In the genomic region with DNA sequence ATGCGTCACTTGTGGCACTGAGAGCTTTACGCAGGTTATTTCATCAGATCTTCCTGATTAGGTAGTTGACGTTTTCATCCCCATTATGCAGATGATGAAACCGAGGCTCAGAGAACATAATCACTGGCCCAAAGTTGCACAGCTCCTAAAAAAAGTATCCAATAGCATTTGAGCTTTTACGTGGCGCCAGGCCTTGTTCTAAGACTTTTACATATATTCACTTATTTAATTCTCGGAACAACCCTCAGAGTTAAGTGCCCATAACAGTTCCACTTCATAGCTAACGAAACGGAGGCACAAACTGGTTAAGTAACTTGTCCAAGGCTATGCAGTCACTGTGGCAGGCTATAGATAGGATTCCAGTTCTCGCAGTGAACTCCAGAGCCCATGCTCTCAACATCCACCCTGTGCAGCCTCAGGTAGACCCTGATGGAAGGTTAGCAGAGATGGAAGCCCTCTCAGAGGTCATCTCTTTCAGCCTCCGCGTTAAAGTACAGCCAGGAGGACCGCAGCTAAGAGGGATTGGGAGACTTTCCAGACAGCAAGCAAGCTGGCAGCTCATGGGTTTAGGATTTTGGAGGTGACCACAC, we compare ENCODE assay signal across 1 cellular context.
TF ChIP-seq lines count a peak whose summit lies in the region.

No MANE protein-coding gene starts in this region.

TF ChIP-seq in GM23338, 12 proteins besides CTCF, POLR2A, EP300 and RAD21:
- TF ChIP-seq NANOG (IDR thresholded peaks at IDR 0.05; ENCODE audit: borderline replicate concordance) (no peak), ZNF331 (CRISPR knock-in tag; IDR thresholded peaks at IDR 0.05; ENCODE audit: low read depth) (no peak), ZNF114 (CRISPR knock-in tag; IDR thresholded peaks at IDR 0.05) (no peak), EZH2 (IDR thresholded peaks at IDR 0.05; ENCODE audit: low read depth, unreplicated experiment) (no peak), CREB1 (CRISPR knock-in tag; IDR thresholded peaks at IDR 0.05; ENCODE audit: low read depth) (no peak), STAT1 (IDR thresholded peaks at IDR 0.05; ENCODE audit: unreplicated experiment) (no peak), REST (IDR thresholded peaks at IDR 0.05; ENCODE audit: unreplicated experiment) (no peak), ZNF462 (CRISPR knock-in tag; IDR thresholded peaks at IDR 0.05) (no peak), EZH2phosphoT487 (IDR thresholded peaks at IDR 0.05; ENCODE audit: unreplicated experiment) (no peak)
- TF ChIP-seq, protein P1, sequence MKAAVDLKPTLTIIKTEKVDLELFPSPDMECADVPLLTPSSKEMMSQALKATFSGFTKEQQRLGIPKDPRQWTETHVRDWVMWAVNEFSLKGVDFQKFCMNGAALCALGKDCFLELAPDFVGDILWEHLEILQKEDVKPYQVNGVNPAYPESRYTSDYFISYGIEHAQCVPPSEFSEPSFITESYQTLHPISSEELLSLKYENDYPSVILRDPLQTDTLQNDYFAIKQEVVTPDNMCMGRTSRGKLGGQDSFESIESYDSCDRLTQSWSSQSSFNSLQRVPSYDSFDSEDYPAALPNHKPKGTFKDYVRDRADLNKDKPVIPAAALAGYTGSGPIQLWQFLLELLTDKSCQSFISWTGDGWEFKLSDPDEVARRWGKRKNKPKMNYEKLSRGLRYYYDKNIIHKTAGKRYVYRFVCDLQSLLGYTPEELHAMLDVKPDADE (IDR thresholded peaks at IDR 0.05), result no peak
